In the genomic region with DNA sequence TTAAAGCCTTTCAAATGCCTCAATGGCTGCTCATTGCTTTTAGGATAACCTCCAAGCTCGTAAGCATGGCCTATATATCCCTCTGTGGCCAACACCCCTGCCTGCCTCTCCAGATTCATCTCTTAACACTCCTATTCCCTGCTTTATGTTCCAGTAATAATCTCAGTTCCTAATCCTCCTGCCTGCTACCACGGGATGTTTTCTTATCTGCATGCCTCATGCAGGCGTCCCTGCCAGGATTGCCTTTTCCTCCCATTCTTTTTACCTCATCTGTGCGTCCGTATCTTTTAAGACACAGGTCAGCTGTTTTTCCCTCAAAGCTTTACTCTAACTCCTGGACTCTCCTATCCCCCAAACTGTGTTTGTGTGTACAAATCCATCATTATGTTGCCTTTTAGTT, we compare ENCODE assay signal across 18 cellular contexts.
"Had no signal": no experiment of that assay in that cellular context is flagged by ENCODE, and none has a peak within 500 bp of the region (broad histone marks: within the 10 kb centered on the region; RNA-seq: fewer than 3 reads in every experiment).

No MANE protein-coding gene starts in this region.

- H3K4me3 Mint-ChIP-seq: naive thymus-derived CD4-positive, alpha-beta T cell had no signal

- H3K4me3 ChIP-seq: colonic mucosa, esophagus squamous epithelium, mucosa of descending colon, tibial nerve, uterus had no signal

- H3K27ac ChIP-seq: colonic mucosa, esophagus squamous epithelium, tibial nerve, uterus had no signal

- H3K27me3 Mint-ChIP-seq: naive thymus-derived CD4-positive, alpha-beta T cell had no signal

- H3K27me3 ChIP-seq: colonic mucosa, esophagus squamous epithelium, tibial nerve, uterus had no signal

- H3K27ac Mint-ChIP-seq: naive thymus-derived CD4-positive, alpha-beta T cell had no signal

- DNase-seq: activated naive CD4-positive, alpha-beta T cell; activated T-cell treated with anti-CD3 and anti-CD28 coated beads for 4 hours; colonic mucosa; esophagus squamous epithelium; foreskin melanocyte; left colon; mammary epithelial cell; mucosa of descending colon; naive thymus-derived CD4-positive, alpha-beta T cell; retina; small intestine; stimulated activated CD4-positive, alpha-beta T cell treated with anti-CD3 and anti-CD28 coated beads, Interleukin-4, amount 100 ng/mL, for 4 hours; stimulated activated CD8-positive, alpha-beta memory T cell treated with anti-CD3 and anti-CD28 coated beads, Interleukin-4, amount 100 ng/mL, for 48 hours; stimulated activated naive CD4-positive, alpha-beta T cell treated with Interleukin-2 at 50 U/mL for 16 hours; substantia nigra; SW 1271; uterus had no signal

- H3K36me3 ChIP-seq: colonic mucosa, uterus had no signal

- H3K4me1 ChIP-seq: colonic mucosa, esophagus squamous epithelium, uterus had no signal

- H3K9me3 ChIP-seq: colonic mucosa, esophagus squamous epithelium, mucosa of descending colon, uterus had no signal
